ENCODE assay signal across 1 cellular context in genomic region chr4:8104491-8105302, GRCh38.
TF ChIP-seq lines count a peak whose summit lies in the region.

No MANE protein-coding gene starts in this region.

TF ChIP-seq in H1, 55 proteins besides CTCF, POLR2A, EP300 and RAD21:
- TF ChIP-seq RBBP5 (IDR thresholded peaks at IDR 0.05; ENCODE audit: borderline replicate concordance, low read depth, low read length) (no peak), SP1 (IDR thresholded peaks at IDR 0.05; ENCODE audit: low read depth, low read length) (no peak)
